In genomic region chr22:28316014-28316413, GRCh38 we compare ENCODE assay signal across 28 cellular contexts.
DNase-seq lines count a peak whose midpoint lies in the region; ATAC-seq and TF ChIP-seq lines count a peak whose summit lies in the region.
"Had no signal": no experiment of that assay in that cellular context is flagged by ENCODE, and none has a peak within 500 bp of the region (broad histone marks: within the 10 kb centered on the region; RNA-seq: fewer than 3 reads in every experiment).

No MANE protein-coding gene starts in this region.

- H3K9me3 Mint-ChIP-seq in endodermal cell: no peaks in the 10 kb centered on the region
- peaks cover 0 to 2% of the 10 kb centered on the region in 2 donors for H3K9me3 Mint-ChIP-seq in stimulated activated naive B cell treated with anti-CD40 and anti-IgM and Interleukin-4, amounts not matched to agents 10 μg/mL and 1 μg/mL and 100 μg/mL, for 72 hours
- no peaks in the 10 kb centered on the region for H3K9me3 Mint-ChIP-seq in effector memory CD8-positive, alpha-beta T cell
- H3K9me3 Mint-ChIP-seq: activated naive CD8-positive, alpha-beta T cell treated with anti-CD3 and anti-CD28 coated beads, Interleukin-2, amount 50 U/mL, for 24 hours; activated T-cell treated with anti-CD3 and anti-CD28 coated beads, Interleukin-2, amount 50 U/mL, for 24 hours; stimulated activated naive CD8-positive, alpha-beta T cell treated with anti-CD3 and anti-CD28 coated beads, Interleukin-15, Interleukin-2, amounts not matched to agents 100 ng/mL and 50 ng/mL, for 24 hours had no signal

- peak; percentile 58 for DNase-seq in OCI-M1 (lab: John Stamatoyannopoulos, UW)
- no peak for DNase-seq in endodermal cell
- DNase-seq in pulmonary artery endothelial cell (ENCODE audit: low read depth, low spot score): peak; percentile 1
- DNase-seq in stimulated activated naive B cell treated with anti-CD40 and anti-IgM and Interleukin-4, amounts not matched to agents 10 μg/mL and 1 μg/mL and 100 μg/mL, for 72 hours: no peak
- DNase-seq in effector memory CD8-positive, alpha-beta T cell: no peak
- DNase-seq in HuH-7 (ENCODE audit: low spot score): no peak
- DNase-seq: ACHN; activated CD4-positive, alpha-beta T cell treated with anti-CD3 and anti-CD28 coated beads for 48 hours; activated CD8-positive, alpha-beta memory T cell treated with anti-CD3 and anti-CD28 coated beads for 24 hours; activated gamma-delta T cell; activated naive CD8-positive, alpha-beta T cell treated with anti-CD3 and anti-CD28 coated beads, Interleukin-2, amount 50 U/mL, for 24 hours; activated T-cell treated with anti-CD3 and anti-CD28 coated beads, Interleukin-2, amount 50 U/mL, for 24 hours; BE2C; DMS53; effector CD4-positive, alpha-beta T cell; esophagus squamous epithelium; GF-D8; KG1; NCI-H1417; NCI-H2029 treated with DMSO at 0.1 percent for 48 hours; NCI-H774; SK-N-SH had no signal

- peaks cover 2% of the 10 kb centered on the region for H3K27me3 Mint-ChIP-seq in endodermal cell (ENCODE audit: insufficient read depth)
- H3K27me3 Mint-ChIP-seq in stimulated activated naive B cell treated with anti-CD40 and anti-IgM and Interleukin-4, amounts not matched to agents 10 μg/mL and 1 μg/mL and 100 μg/mL, for 72 hours: peaks cover 8 to 12% of the 10 kb centered on the region in 2 donors
- peaks cover 23 to 26% of the 10 kb centered on the region in 2 donors for H3K27me3 Mint-ChIP-seq in effector memory CD8-positive, alpha-beta T cell
- H3K27me3 Mint-ChIP-seq: activated naive CD8-positive, alpha-beta T cell treated with anti-CD3 and anti-CD28 coated beads, Interleukin-2, amount 50 U/mL, for 24 hours; progenitor cell of endocrine pancreas; stimulated activated naive CD8-positive, alpha-beta T cell treated with anti-CD3 and anti-CD28 coated beads, Interleukin-15, Interleukin-2, amounts not matched to agents 100 ng/mL and 50 ng/mL, for 24 hours had no signal

- no peak overlapping the region for H3K27ac Mint-ChIP-seq in endodermal cell
- no peak overlapping the region for H3K27ac Mint-ChIP-seq in stimulated activated naive B cell treated with anti-CD40 and anti-IgM and Interleukin-4, amounts not matched to agents 10 μg/mL and 1 μg/mL and 100 μg/mL, for 72 hours
- no peak overlapping the region for H3K27ac Mint-ChIP-seq in effector memory CD8-positive, alpha-beta T cell
- H3K27ac Mint-ChIP-seq: activated naive CD8-positive, alpha-beta T cell treated with anti-CD3 and anti-CD28 coated beads, Interleukin-2, amount 50 U/mL, for 24 hours; activated T-cell treated with anti-CD3 and anti-CD28 coated beads, Interleukin-2, amount 50 U/mL, for 24 hours; progenitor cell of endocrine pancreas; stimulated activated naive CD8-positive, alpha-beta T cell treated with anti-CD3 and anti-CD28 coated beads, Interleukin-15, Interleukin-2, amounts not matched to agents 100 ng/mL and 50 ng/mL, for 24 hours had no signal

- H3K36me3 Mint-ChIP-seq in endodermal cell (ENCODE audit: low read depth): no peaks in the 10 kb centered on the region
- H3K36me3 Mint-ChIP-seq in stimulated activated naive B cell treated with anti-CD40 and anti-IgM and Interleukin-4, amounts not matched to agents 10 μg/mL and 1 μg/mL and 100 μg/mL, for 72 hours: no peaks in the 10 kb centered on the region
- no peaks in the 10 kb centered on the region for H3K36me3 Mint-ChIP-seq in effector memory CD8-positive, alpha-beta T cell (ENCODE audit: insufficient read depth)

- no peak overlapping the region for H3K4me3 Mint-ChIP-seq in endodermal cell
- no peak overlapping the region for H3K4me3 Mint-ChIP-seq in stimulated activated naive B cell treated with anti-CD40 and anti-IgM and Interleukin-4, amounts not matched to agents 10 μg/mL and 1 μg/mL and 100 μg/mL, for 72 hours
- no peak overlapping the region for H3K4me3 Mint-ChIP-seq in effector memory CD8-positive, alpha-beta T cell
- H3K4me3 Mint-ChIP-seq: activated naive CD8-positive, alpha-beta T cell treated with anti-CD3 and anti-CD28 coated beads, Interleukin-2, amount 50 U/mL, for 24 hours; activated T-cell treated with anti-CD3 and anti-CD28 coated beads, Interleukin-2, amount 50 U/mL, for 24 hours; stimulated activated naive CD8-positive, alpha-beta T cell treated with anti-CD3 and anti-CD28 coated beads, Interleukin-15, Interleukin-2, amounts not matched to agents 100 ng/mL and 50 ng/mL, for 24 hours had no signal

- H3K27ac ChIP-seq in HEK293 (ENCODE audit: extremely low read depth, low read depth, low read length) (no peak overlapping the region), endodermal cell (ENCODE audit: low read depth, low read length) (no peak overlapping the region)
- H3K27ac ChIP-seq: esophagus squamous epithelium, VCaP had no signal

- TF ChIP-seq CTCF in HEK293 (tag by site-specific recombination; IDR thresholded peaks at IDR 0.05) (no peak), endodermal cell (conservative IDR thresholded peaks at IDR 0.05) (no peak)

- H3K4me1 ChIP-seq in HEK293 (ENCODE audit: control insufficient read depth, insufficient read depth, low read length) (no peaks in the 10 kb centered on the region), endodermal cell (ENCODE audit: control insufficient read depth, insufficient read depth, low read length) (no peaks in the 10 kb centered on the region)
- H3K4me1 ChIP-seq: BE2C, esophagus squamous epithelium, HAP-1 had no signal

- no peak for ATAC-seq in stimulated activated naive B cell treated with anti-CD40 and anti-IgM and Interleukin-4, amounts not matched to agents 10 μg/mL and 1 μg/mL and 100 μg/mL, for 72 hours (replicated peaks)
- ATAC-seq in effector memory CD8-positive, alpha-beta T cell (replicated peaks): no peak
- ATAC-seq: activated naive CD8-positive, alpha-beta T cell treated with anti-CD3 and anti-CD28 coated beads, Interleukin-2, amount 50 U/mL, for 24 hours; left lobe of liver had no signal

- no peaks in the 10 kb centered on the region for H3K9me3 ChIP-seq in HEK293 (ENCODE audit: control insufficient read depth, insufficient read depth, low read depth, low read length)
- peaks cover 13% of the 10 kb centered on the region for H3K9me3 ChIP-seq in endodermal cell (ENCODE audit: control insufficient read depth, low read length)
- H3K9me3 ChIP-seq: BE2C, esophagus squamous epithelium, HAP-1, SK-N-SH had no signal

- CTCF ChIA-PET in HEK293 (lab: Yijun Ruan, JAX): interaction anchor here (0.6 kb wide), 1 partner anchor 89 kb away, joined by 3 read pairs; no protein-coding TSS in a partner anchor

- POLR2A ChIA-PET in HEK293 (lab: Yijun Ruan, JAX): no interaction called here

- H3K4me3 ChIP-seq in HEK293 (ENCODE audit: low read depth, low read length) (no peak overlapping the region), endodermal cell (ENCODE audit: low read length) (peak overlapping the region; percentile 4)
- H3K4me3 ChIP-seq: esophagus squamous epithelium, HAP-1 had no signal

- H3K9ac ChIP-seq in endodermal cell (ENCODE audit: extremely low read depth, low read length, poor library complexity, severe bottlenecking): no peak overlapping the region
- H3K9ac ChIP-seq: SK-N-SH had no signal

- no peaks in the 10 kb centered on the region for H3K27me3 ChIP-seq in endodermal cell (ENCODE audit: control insufficient read depth, insufficient read depth, low read length, poor library complexity, severe bottlenecking)
- H3K27me3 ChIP-seq: BE2C, esophagus squamous epithelium had no signal

- 94 to 100% methylated on average over 3 to 4 of the region's 4 CpGs for WGBS in endodermal cell (ENCODE audit: insufficient coverage in 1 of 2, insufficient read length in 1 of 2), 2 experiments

- peaks cover 3% of the 10 kb centered on the region for H3K4me1 Mint-ChIP-seq in endodermal cell
- H3K4me1 Mint-ChIP-seq in stimulated activated naive B cell treated with anti-CD40 and anti-IgM and Interleukin-4, amounts not matched to agents 10 μg/mL and 1 μg/mL and 100 μg/mL, for 72 hours: no peaks in the 10 kb centered on the region
- H3K4me1 Mint-ChIP-seq in effector memory CD8-positive, alpha-beta T cell (ENCODE audit: low read depth in 2 of 2): no peaks in the 10 kb centered on the region
- H3K4me1 Mint-ChIP-seq: activated naive CD8-positive, alpha-beta T cell treated with anti-CD3 and anti-CD28 coated beads, Interleukin-2, amount 50 U/mL, for 24 hours had no signal

- no peaks in the 10 kb centered on the region for H3K36me3 ChIP-seq in HEK293 (ENCODE audit: control insufficient read depth in 2 of 2, insufficient read depth in 1 of 2, low read length in 2 of 2)
- no peaks in the 10 kb centered on the region for H3K36me3 ChIP-seq in endodermal cell (ENCODE audit: control insufficient read depth, insufficient read depth, low read length)
- H3K36me3 ChIP-seq: BE2C, esophagus squamous epithelium, HAP-1 had no signal

TF ChIP-seq in HEK293, 187 proteins besides CTCF, POLR2A, EP300 and RAD21:
- peak; percentile 77 for TF ChIP-seq SETDB1 (IDR thresholded peaks at IDR 0.05; ENCODE audit: insufficient read length, low read length)
- no peak for TF ChIP-seq REST (tag by site-specific recombination; IDR thresholded peaks at IDR 0.05)

Comparison
In these comparisons a context has a peak if more than half of its experiments do, and no peak if none do; other contexts are left out.
1. DNase-seq: peak in OCI-M1 (single experiment) and pulmonary artery endothelial cell (single experiment); none in endodermal cell (single experiment), stimulated activated naive B cell treated with anti-CD40 and anti-IgM and Interleukin-4, amounts not matched to agents 10 μg/mL and 1 μg/mL and 100 μg/mL, for 72 hours (single experiment), effector memory CD8-positive, alpha-beta T cell (0 of 3) and HuH-7 (single experiment).